In the genomic region with DNA sequence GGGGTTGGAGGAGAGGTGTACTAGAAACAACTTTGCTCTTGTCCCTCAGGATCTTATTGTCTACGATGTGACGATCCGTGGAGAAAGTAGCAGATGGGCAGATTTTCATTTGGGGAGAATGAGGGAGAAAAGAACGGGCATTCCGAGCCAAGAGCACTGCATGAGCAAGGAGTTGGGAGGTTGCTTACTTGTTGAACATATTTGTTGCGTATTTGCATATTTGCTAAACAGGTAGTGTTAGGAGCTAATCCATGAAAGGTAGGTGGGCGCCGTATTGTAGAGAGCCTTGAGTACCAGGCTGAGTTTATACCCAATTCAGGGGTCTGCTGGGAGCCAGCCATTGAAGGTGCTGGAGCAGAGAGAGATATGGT, we compare ENCODE assay signal across 8 cellular contexts. TPM values are rescaled to one million over a fixed set of nuclear protein-coding genes. Genes with fewer than 3 reads are reported as not detected.
DNase-seq lines count a peak whose midpoint lies in the region; ATAC-seq and TF ChIP-seq lines count a peak whose summit lies in the region.

No MANE protein-coding gene starts in this region.

- H3K36me3 Mint-ChIP-seq in GM23338 (ENCODE audit: low read depth), result peaks cover 58% of the 10 kb centered on the region

- H3K27ac Mint-ChIP-seq in GM23338, result peak overlapping the region; percentile 89; the same call in 1 of the 2 replicates

- intact Hi-C loops in head of caudate nucleus (cut with DNase I), result loop anchor here (5.0 kb wide), 1 partner anchor 258 kb away; no protein-coding TSS in a partner anchor

- peak overlapping the region; percentile 97 for H3K4me3 ChIP-seq in GM23338
- H3K4me3 ChIP-seq in WI38 (ENCODE audit: low read depth, low read length), result peak overlapping the region; percentile 76
- peak overlapping the region; percentile 90 to 93 (median 92) for H3K4me3 ChIP-seq in skeletal muscle tissue (ENCODE audit: low read length in 3 of 3)

- peaks cover 19% of the 10 kb centered on the region for H4K20me1 ChIP-seq in GM23338 (replicated peaks; ENCODE audit: insufficient read depth)

- H3K4me3 Mint-ChIP-seq in GM23338, result peak overlapping the region; percentile 95

- ATAC-seq in GM23338 (no peak), HG02678 (IDR thresholded peaks at IDR 0.05; ENCODE audit: unreplicated experiment) (no peak), GM18868 (IDR thresholded peaks at IDR 0.05; ENCODE audit: unreplicated experiment) (no peak)

- no peaks in the 10 kb centered on the region for H3K9me3 Mint-ChIP-seq in GM23338

- peaks cover 16% of the 10 kb centered on the region for H3K79me2 ChIP-seq in GM23338 (replicated peaks; ENCODE audit: insufficient read depth)

- peaks cover 8% of the 10 kb centered on the region for H3K4me1 Mint-ChIP-seq in GM23338

- DNase-seq in GM23338 (ENCODE audit: low spot score), result no peak
- peak; percentile 24 for DNase-seq in germinal center (ENCODE audit: low spot score)
- DNase-seq in head of caudate nucleus, result no peak
- no peak for DNase-seq in UCSD-AML1 (lab: John Stamatoyannopoulos, UW; ENCODE audit: unreplicated experiment)

- no peaks in the 10 kb centered on the region for H3K9me2 ChIP-seq in GM23338 (ENCODE audit: insufficient read depth)

- H3K4me1 ChIP-seq in GM23338 (ENCODE audit: insufficient read depth) (peaks cover 5% of the 10 kb centered on the region), skeletal muscle tissue (ENCODE audit: control insufficient read depth in 3 of 3, insufficient read depth in 3 of 3, low read length in 3 of 3) (peaks cover 31 to 51% (median 41%) of the 10 kb centered on the region in 3 donors)

- H3K4me2 ChIP-seq in GM23338, result peak overlapping the region; percentile 95

- H3K9me3 ChIP-seq in skeletal muscle tissue (ENCODE audit: control insufficient read depth in 3 of 3, low read length in 3 of 3), result no peaks in the 10 kb centered on the region

- H3K36me3 ChIP-seq in GM23338 (ENCODE audit: insufficient read depth) (peaks cover 21% of the 10 kb centered on the region), skeletal muscle tissue (ENCODE audit: control insufficient read depth in 3 of 3, insufficient read depth in 3 of 3, low read length in 3 of 3) (peaks cover 41 to 48% (median 43%) of the 10 kb centered on the region in 3 donors)

- H3K27me3 Mint-ChIP-seq in GM23338 (ENCODE audit: insufficient read depth, low read depth, poor library complexity), result no peaks in the 10 kb centered on the region

- no peak overlapping the region for H3K27ac ChIP-seq in GM23338 (ENCODE audit: low read depth)
- H3K27ac ChIP-seq in skeletal muscle tissue (ENCODE audit: low read depth, low read length), result peak overlapping the region; percentile 81

- H3K9ac ChIP-seq in skeletal muscle tissue (ENCODE audit: low read depth in 1 of 3, low read length in 3 of 3), result peak overlapping the region; percentile 87 to 92 (median 91)

- TF ChIP-seq CTCF in GM23338 (conservative IDR thresholded peaks at IDR 0.05; ENCODE audit: low read depth in 2 of 2) (no peak), WI38 (IDR thresholded peaks at IDR 0.05; ENCODE audit: low read depth, low read length) (no peak)

- peak overlapping the region; percentile 98 for H2AFZ ChIP-seq in GM23338

- 0 out of 2 replicates have a peak, but pooled peaks cover 12% of the 10 kb centered on the region for H3F3A ChIP-seq in GM23338 (replicated peaks; ENCODE audit: low read depth)

- H3K27me3 ChIP-seq in GM23338 (ENCODE audit: insufficient read depth), result no peaks in the 10 kb centered on the region
- no peaks in the 10 kb centered on the region for H3K27me3 ChIP-seq in skeletal muscle tissue (ENCODE audit: control insufficient read depth in 3 of 3, insufficient read depth in 3 of 3, low read length in 3 of 3)

TF ChIP-seq in GM23338, 12 proteins besides CTCF, POLR2A, EP300 and RAD21 (continues in another document):
- no peak for TF ChIP-seq ZNF462 (CRISPR knock-in tag; IDR thresholded peaks at IDR 0.05)

RNA-seq across cellular contexts. Expression of gene BCS1L, which starts 0.5 kb away (rescaled TPM):
- total RNA-seq in GM23338 (2014; rRNA removed; shearing (Covaris generic)), result 16.9 and 23.5 TPM in 2 replicates
- polyA plus RNA-seq in GM23338 (2016; fragmentation: Nextera tagmentation; extraction: Ambion mirVana), result 28.9 and 31.6 TPM in 2 replicates
- total RNA-seq in skeletal muscle tissue, result 40.2 TPM

RNA-seq across cellular contexts. Expression of gene ZNF142, which starts 0.6 kb away (rescaled TPM):
- 26.4 and 32.8 TPM in 2 replicates for total RNA-seq in GM23338 (2014; rRNA removed; shearing (Covaris generic))
- 14.6 and 14.9 TPM in 2 replicates for polyA plus RNA-seq in GM23338 (2016; fragmentation: Nextera tagmentation; extraction: Ambion mirVana)
- 5.7 TPM for total RNA-seq in skeletal muscle tissue

RNA-seq across cellular contexts. Expression of gene RNF25, which starts 11.8 kb away (rescaled TPM):
- 18.3 and 22.1 TPM in 2 replicates for total RNA-seq in GM23338 (2014; rRNA removed; shearing (Covaris generic))
- 22.2 and 26.8 TPM in 2 replicates for polyA plus RNA-seq in GM23338 (2016; fragmentation: Nextera tagmentation; extraction: Ambion mirVana)
- 24.5 TPM for total RNA-seq in skeletal muscle tissue

RNA-seq across cellular contexts. Expression of gene STK36, which starts 11.9 kb away (rescaled TPM):
- total RNA-seq in GM23338 (2014; rRNA removed; shearing (Covaris generic)), result 24.2 and 26.3 TPM in 2 replicates
- polyA plus RNA-seq in GM23338 (2016; fragmentation: Nextera tagmentation; extraction: Ambion mirVana), result 17.2 and 21.2 TPM in 2 replicates
- 5.2 TPM for total RNA-seq in skeletal muscle tissue

RNA-seq across cellular contexts. Expression of gene TTLL4, which starts 50.7 kb away (rescaled TPM):
- total RNA-seq in GM23338 (2014; rRNA removed; shearing (Covaris generic)), result 77.8 and 86.9 TPM in 2 replicates
- 48.7 and 53.5 TPM in 2 replicates for polyA plus RNA-seq in GM23338 (2016; fragmentation: Nextera tagmentation; extraction: Ambion mirVana)
- 11.0 TPM for total RNA-seq in skeletal muscle tissue
